1 cellular context compared by ENCODE assay signal in the genomic region with DNA sequence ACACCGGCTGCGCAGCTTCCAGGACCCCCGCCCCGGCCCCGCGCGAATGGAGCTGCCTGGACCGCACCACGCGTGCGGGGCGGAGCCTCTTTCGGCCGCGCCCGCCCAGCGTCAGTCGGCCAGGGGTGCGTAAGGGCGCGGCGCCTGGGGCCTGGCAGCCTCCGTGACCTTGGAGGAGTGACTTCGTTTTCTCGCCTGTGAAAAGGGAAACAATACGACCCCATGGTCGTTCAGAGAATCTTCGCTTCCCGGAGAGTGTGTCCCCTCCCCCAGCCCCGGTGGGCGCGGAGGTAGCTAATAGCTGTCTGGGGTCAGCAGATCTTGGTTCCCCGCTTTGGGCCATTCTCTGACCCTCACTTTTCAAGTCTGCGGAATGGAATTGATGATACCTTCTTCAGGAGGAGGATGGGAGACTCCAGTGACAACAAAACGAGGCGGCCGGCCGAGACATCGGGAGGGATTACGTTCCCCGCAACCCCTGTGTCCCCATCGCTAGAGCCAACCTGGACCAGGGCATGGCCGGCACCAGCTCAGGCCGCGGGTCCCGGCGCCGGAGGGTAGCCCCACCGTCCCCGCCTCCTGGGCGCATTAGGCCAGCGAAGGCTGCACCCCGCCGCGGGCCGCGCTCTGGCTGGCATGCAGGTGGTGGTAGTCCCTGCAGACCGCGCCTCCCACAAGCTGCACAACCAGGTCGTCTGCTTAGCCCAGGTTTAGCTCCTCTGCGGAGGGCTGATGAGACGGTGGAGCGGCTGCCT.
A peak's percentile ranks its signal among the peaks of the same experiment; 100 is the strongest.
TF ChIP-seq lines count a peak whose summit lies in the region.

No MANE protein-coding gene starts in this region.

TF ChIP-seq in PFSK-1, 5 proteins besides CTCF, POLR2A, EP300 and RAD21 (continued from another document):
- TF ChIP-seq, protein P1, sequence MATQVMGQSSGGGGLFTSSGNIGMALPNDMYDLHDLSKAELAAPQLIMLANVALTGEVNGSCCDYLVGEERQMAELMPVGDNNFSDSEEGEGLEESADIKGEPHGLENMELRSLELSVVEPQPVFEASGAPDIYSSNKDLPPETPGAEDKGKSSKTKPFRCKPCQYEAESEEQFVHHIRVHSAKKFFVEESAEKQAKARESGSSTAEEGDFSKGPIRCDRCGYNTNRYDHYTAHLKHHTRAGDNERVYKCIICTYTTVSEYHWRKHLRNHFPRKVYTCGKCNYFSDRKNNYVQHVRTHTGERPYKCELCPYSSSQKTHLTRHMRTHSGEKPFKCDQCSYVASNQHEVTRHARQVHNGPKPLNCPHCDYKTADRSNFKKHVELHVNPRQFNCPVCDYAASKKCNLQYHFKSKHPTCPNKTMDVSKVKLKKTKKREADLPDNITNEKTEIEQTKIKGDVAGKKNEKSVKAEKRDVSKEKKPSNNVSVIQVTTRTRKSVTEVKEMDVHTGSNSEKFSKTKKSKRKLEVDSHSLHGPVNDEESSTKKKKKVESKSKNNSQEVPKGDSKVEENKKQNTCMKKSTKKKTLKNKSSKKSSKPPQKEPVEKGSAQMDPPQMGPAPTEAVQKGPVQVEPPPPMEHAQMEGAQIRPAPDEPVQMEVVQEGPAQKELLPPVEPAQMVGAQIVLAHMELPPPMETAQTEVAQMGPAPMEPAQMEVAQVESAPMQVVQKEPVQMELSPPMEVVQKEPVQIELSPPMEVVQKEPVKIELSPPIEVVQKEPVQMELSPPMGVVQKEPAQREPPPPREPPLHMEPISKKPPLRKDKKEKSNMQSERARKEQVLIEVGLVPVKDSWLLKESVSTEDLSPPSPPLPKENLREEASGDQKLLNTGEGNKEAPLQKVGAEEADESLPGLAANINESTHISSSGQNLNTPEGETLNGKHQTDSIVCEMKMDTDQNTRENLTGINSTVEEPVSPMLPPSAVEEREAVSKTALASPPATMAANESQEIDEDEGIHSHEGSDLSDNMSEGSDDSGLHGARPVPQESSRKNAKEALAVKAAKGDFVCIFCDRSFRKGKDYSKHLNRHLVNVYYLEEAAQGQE (IDR thresholded peaks at IDR 0.05; ENCODE audit: insufficient read depth in 1 of 2, low read depth in 2 of 2, low read length in 2 of 2), result 0 out of 4 replicates have a peak, but pooled peaks of 1 of the 2 experiments have one; percentile 6
- TF ChIP-seq SIN3A (IDR thresholded peaks at IDR 0.05; ENCODE audit: borderline replicate concordance, insufficient read depth, low read length), result no peak; the same call in 1 of the 2 replicates
- TF ChIP-seq FOXP2 (optimal IDR thresholded peaks at IDR 0.05; ENCODE audit: borderline replicate concordance, extremely low read depth, extremely low read length, insufficient read depth), result no peak
- TF ChIP-seq TAF1 (IDR thresholded peaks at IDR 0.05; ENCODE audit: borderline replicate concordance, insufficient read depth, low read length), result peak; percentile 63; the same call in 1 of the 2 replicates
